In genomic region chrX:78650906-78651437, GRCh38 we compare ENCODE assay signal across 8 cellular contexts. TPM values are rescaled to one million over a fixed set of nuclear protein-coding genes. Genes with fewer than 3 reads are reported as not detected.
DNase-seq lines count a peak whose midpoint lies in the region; ATAC-seq, FAIRE-seq and TF ChIP-seq lines count a peak whose summit lies in the region.

No MANE protein-coding gene starts in this region.

- peak; percentile 60 for FAIRE-seq in HTR-8/SVneo (lab: Jason Lieb, UNC)

- H3K36me3 ChIP-seq in heart left ventricle = no peaks in the 10 kb centered on the region

- H3K4me1 ChIP-seq in heart left ventricle = peaks cover 0 to 7% (median 0%) of the 10 kb centered on the region in 12 donors

- no peaks in the 10 kb centered on the region for H3K27me3 ChIP-seq in heart left ventricle

- no peak overlapping the region for H3K4me3 ChIP-seq in heart left ventricle

- WGBS in heart left ventricle, 4 donors = 57 to 61% (median 59%) methylated on average over 5 of the region's 5 CpGs

- peak; percentile 87 for ATAC-seq in GM21515 (IDR thresholded peaks at IDR 0.05; ENCODE audit: unreplicated experiment)
- ATAC-seq in heart left ventricle = no peak

- H3K9me3 ChIP-seq in heart left ventricle = peaks cover 0 to 6% (median 0%) of the 10 kb centered on the region in 12 donors

- DNase-seq in EH (ENCODE audit: low read depth) = peak; percentile 84
- no peak for DNase-seq in HTR-8/SVneo (ENCODE audit: insufficient read length, low spot score)
- peak; percentile 65 for DNase-seq in astrocyte of the hippocampus (ENCODE audit: low read depth, low spot score)
- DNase-seq in GM19238 (ENCODE audit: insufficient read length, low spot score) = no peak
- no peak for DNase-seq in stimulated activated CD4-positive, alpha-beta T cell treated with anti-CD3 and anti-CD28 coated beads, Interleukin-12 subunit alpha, Interleukin-12 subunit beta, amount 100 ng/mL, for 4 hours
- no peak for DNase-seq in head of caudate nucleus
- no peak for DNase-seq in heart left ventricle

- TF ChIP-seq POLR2A in heart left ventricle (IDR thresholded peaks at IDR 0.05) = no peak

- no peak for TF ChIP-seq CTCF in heart left ventricle (IDR thresholded peaks at IDR 0.05)

- H3K27ac ChIP-seq in heart left ventricle = no peak overlapping the region

- intact Hi-C loops in head of caudate nucleus (cut with DNase I) (no loop called here), heart left ventricle (cut with DNase I) (no loop called here)

RNA-seq across cellular contexts. Expression of gene RTL3, which starts 8.2 kb away (rescaled TPM):
- under 1 TPM in 7 of 9 donors, not detected in 2; 0.09 to 0.63 (median 0.29) TPM for total RNA-seq in heart left ventricle
- not detected for polyA plus RNA-seq in heart left ventricle

Comparison
In these comparisons a context has a peak if more than half of its experiments do, and no peak if none do; other contexts are left out.
1. DNase-seq: peak in EH (single experiment) and astrocyte of the hippocampus (single experiment); none in HTR-8/SVneo (single experiment), GM19238 (single experiment), stimulated activated CD4-positive, alpha-beta T cell treated with anti-CD3 and anti-CD28 coated beads, Interleukin-12 subunit alpha, Interleukin-12 subunit beta, amount 100 ng/mL, for 4 hours (single experiment), head of caudate nucleus (0 of 42) and heart left ventricle (0 of 5).